1 cellular context compared by ENCODE assay signal in the genomic region with DNA sequence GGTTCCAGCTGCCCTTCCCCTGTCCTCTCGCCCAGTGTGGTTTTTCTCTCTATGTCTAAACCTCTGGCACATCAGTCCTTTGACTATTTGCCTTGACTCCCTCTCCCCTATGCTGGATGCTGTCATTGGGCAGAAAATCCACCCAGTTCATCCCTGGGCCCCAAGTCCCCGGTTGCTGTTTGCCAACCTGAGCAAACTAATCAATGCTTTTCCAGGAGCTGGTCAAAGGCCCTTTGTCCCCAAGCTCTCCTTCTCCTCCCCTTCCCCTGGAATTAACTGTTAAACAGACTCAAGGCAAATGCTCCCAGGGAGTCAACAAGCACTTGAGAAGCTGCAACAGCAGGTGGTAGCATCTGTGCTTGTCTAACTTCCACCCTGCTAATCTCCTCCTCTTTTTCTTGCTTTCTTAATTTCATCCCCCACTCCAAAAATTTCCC.
TF ChIP-seq lines count a peak whose summit lies in the region.

No MANE protein-coding gene starts in this region.

TF ChIP-seq in HepG2, 621 proteins besides CTCF, POLR2A, EP300 and RAD21 (continued from another document):
- TF ChIP-seq ZNF30 (CRISPR knock-in tag; IDR thresholded peaks at IDR 0.05) (no peak), PTBP1 (IDR thresholded peaks at IDR 0.05; ENCODE audit: low read depth, low read length, poor library complexity, severe bottlenecking) (no peak), KLF9 (CRISPR knock-in tag; IDR thresholded peaks at IDR 0.05; ENCODE audit: low read depth) (no peak), SRSF9 (IDR thresholded peaks at IDR 0.05; ENCODE audit: borderline replicate concordance, insufficient read depth, low read depth, low read length, poor library complexity, severe bottlenecking) (no peak), FOXO1 (CRISPR knock-in tag; IDR thresholded peaks at IDR 0.05) (peak; percentile 59; the same call in 1 of the 2 replicates), PBX2 (CRISPR knock-in tag; IDR thresholded peaks at IDR 0.05) (no peak), HMGA1 (CRISPR knock-in tag; conservative IDR thresholded peaks at IDR 0.05) (no peak), GPN1 (CRISPR knock-in tag; IDR thresholded peaks at IDR 0.05; ENCODE audit: borderline replicate concordance) (no peak), ZNF782 (CRISPR knock-in tag; IDR thresholded peaks at IDR 0.05; ENCODE audit: borderline replicate concordance) (no peak), ZBTB7A (CRISPR knock-in tag; IDR thresholded peaks at IDR 0.05) (0 out of 2 replicates have a peak, but pooled peaks have one; percentile 28), ZNF12 (CRISPR knock-in tag; IDR thresholded peaks at IDR 0.05) (no peak), U2AF1 (optimal IDR thresholded peaks at IDR 0.05; ENCODE audit: low read depth, low read length) (no peak), PRDM15 (CRISPR knock-in tag; IDR thresholded peaks at IDR 0.05) (no peak), GZF1 (CRISPR knock-in tag; IDR thresholded peaks at IDR 0.05) (no peak), ZNF598 (CRISPR knock-in tag; IDR thresholded peaks at IDR 0.05; ENCODE audit: borderline replicate concordance) (no peak), MTA3 (CRISPR knock-in tag; IDR thresholded peaks at IDR 0.05) (no peak), ZNF274 (CRISPR knock-in tag; IDR thresholded peaks at IDR 0.05) (no peak), MAFK (conservative IDR thresholded peaks at IDR 0.05 in 1 of 2, IDR thresholded peaks at IDR 0.05 in 1 of 2; ENCODE audit: low read length in 2 of 2) (no peak), ISL2 (CRISPR knock-in tag; IDR thresholded peaks at IDR 0.05) (peak; percentile 74), PAX8 (CRISPR knock-in tag; IDR thresholded peaks at IDR 0.05; ENCODE audit: borderline replicate concordance) (no peak), ZNF75D (CRISPR knock-in tag; IDR thresholded peaks at IDR 0.05; ENCODE audit: borderline replicate concordance) (no peak), STAT6 (CRISPR knock-in tag; IDR thresholded peaks at IDR 0.05; ENCODE audit: borderline replicate concordance) (no peak), ZKSCAN1 (IDR thresholded peaks at IDR 0.05; ENCODE audit: low read length) (no peak), GATA4 (IDR thresholded peaks at IDR 0.05; ENCODE audit: borderline replicate concordance, low read depth) (0 out of 2 replicates have a peak, but pooled peaks have one; percentile 25), ISX (CRISPR knock-in tag; conservative IDR thresholded peaks at IDR 0.05) (no peak), KDM5B (CRISPR knock-in tag; IDR thresholded peaks at IDR 0.05; ENCODE audit: borderline replicate concordance) (0 out of 2 replicates have a peak, but pooled peaks have one; percentile 21), ARID2 (CRISPR knock-in tag; IDR thresholded peaks at IDR 0.05; ENCODE audit: borderline replicate concordance) (no peak), MIER3 (CRISPR knock-in tag; IDR thresholded peaks at IDR 0.05; ENCODE audit: borderline replicate concordance) (no peak), HMG20B (CRISPR knock-in tag; conservative IDR thresholded peaks at IDR 0.05) (peak; percentile 72; the same call in 1 of the 2 replicates), DNMT1 (CRISPR knock-in tag; IDR thresholded peaks at IDR 0.05) (no peak), TCF12 (IDR thresholded peaks at IDR 0.05) (no peak), TCF12 (CRISPR knock-in tag; IDR thresholded peaks at IDR 0.05) (peak; percentile 72; the same call in 1 of the 2 replicates), GABPB1 (CRISPR knock-in tag; IDR thresholded peaks at IDR 0.05) (peak; percentile 22; the same call in 1 of the 2 replicates), ZNF264 (CRISPR knock-in tag; IDR thresholded peaks at IDR 0.05) (no peak), CHD4 (IDR thresholded peaks at IDR 0.05; ENCODE audit: borderline replicate concordance, low read length) (no peak), RBM39 (IDR thresholded peaks at IDR 0.05; ENCODE audit: low read depth, low read length, poor library complexity, severe bottlenecking) (no peak), SYNCRIP (IDR thresholded peaks at IDR 0.05; ENCODE audit: insufficient read depth, low read depth, low read length) (no peak)
- TF ChIP-seq, protein P1, sequence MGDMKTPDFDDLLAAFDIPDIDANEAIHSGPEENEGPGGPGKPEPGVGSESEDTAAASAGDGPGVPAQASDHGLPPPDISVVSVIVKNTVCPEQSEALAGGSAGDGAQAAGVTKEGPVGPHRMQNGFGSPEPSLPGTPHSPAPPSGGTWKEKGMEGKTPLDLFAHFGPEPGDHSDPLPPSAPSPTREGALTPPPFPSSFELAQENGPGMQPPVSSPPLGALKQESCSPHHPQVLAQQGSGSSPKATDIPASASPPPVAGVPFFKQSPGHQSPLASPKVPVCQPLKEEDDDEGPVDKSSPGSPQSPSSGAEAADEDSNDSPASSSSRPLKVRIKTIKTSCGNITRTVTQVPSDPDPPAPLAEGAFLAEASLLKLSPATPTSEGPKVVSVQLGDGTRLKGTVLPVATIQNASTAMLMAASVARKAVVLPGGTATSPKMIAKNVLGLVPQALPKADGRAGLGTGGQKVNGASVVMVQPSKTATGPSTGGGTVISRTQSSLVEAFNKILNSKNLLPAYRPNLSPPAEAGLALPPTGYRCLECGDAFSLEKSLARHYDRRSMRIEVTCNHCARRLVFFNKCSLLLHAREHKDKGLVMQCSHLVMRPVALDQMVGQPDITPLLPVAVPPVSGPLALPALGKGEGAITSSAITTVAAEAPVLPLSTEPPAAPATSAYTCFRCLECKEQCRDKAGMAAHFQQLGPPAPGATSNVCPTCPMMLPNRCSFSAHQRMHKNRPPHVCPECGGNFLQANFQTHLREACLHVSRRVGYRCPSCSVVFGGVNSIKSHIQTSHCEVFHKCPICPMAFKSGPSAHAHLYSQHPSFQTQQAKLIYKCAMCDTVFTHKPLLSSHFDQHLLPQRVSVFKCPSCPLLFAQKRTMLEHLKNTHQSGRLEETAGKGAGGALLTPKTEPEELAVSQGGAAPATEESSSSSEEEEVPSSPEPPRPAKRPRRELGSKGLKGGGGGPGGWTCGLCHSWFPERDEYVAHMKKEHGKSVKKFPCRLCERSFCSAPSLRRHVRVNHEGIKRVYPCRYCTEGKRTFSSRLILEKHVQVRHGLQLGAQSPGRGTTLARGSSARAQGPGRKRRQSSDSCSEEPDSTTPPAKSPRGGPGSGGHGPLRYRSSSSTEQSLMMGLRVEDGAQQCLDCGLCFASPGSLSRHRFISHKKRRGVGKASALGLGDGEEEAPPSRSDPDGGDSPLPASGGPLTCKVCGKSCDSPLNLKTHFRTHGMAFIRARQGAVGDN (CRISPR knock-in tag; IDR thresholded peaks at IDR 0.05), result no peak
- TF ChIP-seq, protein P2, sequence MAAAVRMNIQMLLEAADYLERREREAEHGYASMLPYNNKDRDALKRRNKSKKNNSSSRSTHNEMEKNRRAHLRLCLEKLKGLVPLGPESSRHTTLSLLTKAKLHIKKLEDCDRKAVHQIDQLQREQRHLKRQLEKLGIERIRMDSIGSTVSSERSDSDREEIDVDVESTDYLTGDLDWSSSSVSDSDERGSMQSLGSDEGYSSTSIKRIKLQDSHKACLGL (CRISPR knock-in tag; IDR thresholded peaks at IDR 0.05), result no peak
- TF ChIP-seq, protein P3, sequence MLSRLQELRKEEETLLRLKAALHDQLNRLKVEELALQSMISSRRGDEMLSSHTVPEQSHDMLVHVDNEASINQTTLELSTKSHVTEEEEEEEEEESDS (CRISPR knock-in tag; IDR thresholded peaks at IDR 0.05; ENCODE audit: borderline replicate concordance), result no peak
